8 cellular contexts compared by ENCODE assay signal in genomic region chr2:189347540-189347939, GRCh38.
DNase-seq lines count a peak whose midpoint lies in the region; ATAC-seq, FAIRE-seq and TF ChIP-seq lines count a peak whose summit lies in the region.

No MANE protein-coding gene starts in this region.

- H3K36me3 Mint-ChIP-seq in endothelial cell (ENCODE audit: low read depth, unreplicated experiment), result no peaks in the 10 kb centered on the region
- no peaks in the 10 kb centered on the region for H3K36me3 Mint-ChIP-seq in T-helper 2 cell treated with Interferon-gamma antibody and Interleukin-4, amounts not matched to agents 5 μg/mL and 100 μg/mL, for 36 hours (ENCODE audit: low read depth)

- H3K27ac ChIP-seq in Peyer's patch (peak overlapping the region in 3 of 4 donors; percentile 3 to 69 (median 6)), mucosa of rectum (ENCODE audit: low read depth in 2 of 2, low read length in 2 of 2) (peak overlapping the region; percentile 13 to 46)

- peak; percentile 83 for DNase-seq in ACHN
- DNase-seq in GM12891 (ENCODE audit: insufficient read length, low spot score), result no peak
- DNase-seq in Peyer's patch, result peak in 1 of 3 donors; percentile 49
- DNase-seq in endothelial cell (ENCODE audit: low spot score), result no peak
- no peak for DNase-seq in T-helper 9 cell
- no peak for DNase-seq in T-helper 2 cell treated with Interferon-gamma antibody and Interleukin-4, amounts not matched to agents 5 μg/mL and 100 μg/mL, for 36 hours (ENCODE audit: low spot score)

- H3K4me3 ChIP-seq in Peyer's patch, result no peak overlapping the region
- H3K4me3 ChIP-seq in mucosa of rectum (ENCODE audit: low read length in 2 of 2), result no peak overlapping the region

- no peak overlapping the region for H3K9ac ChIP-seq in mucosa of rectum (ENCODE audit: low read depth in 1 of 2, low read length in 2 of 2)

- peak overlapping the region; percentile 88 for H3K27ac Mint-ChIP-seq in endothelial cell (ENCODE audit: unreplicated experiment)
- no peak overlapping the region for H3K27ac Mint-ChIP-seq in T-helper 2 cell treated with Interferon-gamma antibody and Interleukin-4, amounts not matched to agents 5 μg/mL and 100 μg/mL, for 36 hours

- H3K4me1 Mint-ChIP-seq in endothelial cell (ENCODE audit: unreplicated experiment), result peaks cover 10% of the 10 kb centered on the region
- peaks cover 4% of the 10 kb centered on the region for H3K4me1 Mint-ChIP-seq in T-helper 2 cell treated with Interferon-gamma antibody and Interleukin-4, amounts not matched to agents 5 μg/mL and 100 μg/mL, for 36 hours (ENCODE audit: low read depth)

- H3K4me1 ChIP-seq in Peyer's patch (no peaks in the 10 kb centered on the region), mucosa of rectum (ENCODE audit: control insufficient read depth in 2 of 2, insufficient read depth in 2 of 2, low read length in 2 of 2) (no peaks in the 10 kb centered on the region)

- H3K27me3 ChIP-seq in Peyer's patch (no peaks in the 10 kb centered on the region), mucosa of rectum (ENCODE audit: control insufficient read depth in 2 of 2, insufficient read depth in 2 of 2, low read length in 2 of 2) (no peaks in the 10 kb centered on the region)

- TF ChIP-seq POLR2A in GM12891 (IDR thresholded peaks at IDR 0.05; ENCODE audit: low read depth, low read length), result no peak
- TF ChIP-seq POLR2A in Peyer's patch (IDR thresholded peaks at IDR 0.05), result no peak

- H3K4me3 Mint-ChIP-seq in endothelial cell (ENCODE audit: unreplicated experiment), result no peak overlapping the region
- no peak overlapping the region for H3K4me3 Mint-ChIP-seq in T-helper 2 cell treated with Interferon-gamma antibody and Interleukin-4, amounts not matched to agents 5 μg/mL and 100 μg/mL, for 36 hours

- TF ChIP-seq CTCF in Peyer's patch (IDR thresholded peaks at IDR 0.05), result peak in 3 of 6 experiments; percentile 15 to 46 (median 29)
- no peak for TF ChIP-seq CTCF in endothelial cell (IDR thresholded peaks at IDR 0.05; ENCODE audit: unreplicated experiment)

- no peaks in the 10 kb centered on the region for H3K9me3 ChIP-seq in Peyer's patch
- no peaks in the 10 kb centered on the region for H3K9me3 ChIP-seq in mucosa of rectum (ENCODE audit: control insufficient read depth in 2 of 2, low read length in 2 of 2)

- H3K36me3 ChIP-seq in Peyer's patch (no peaks in the 10 kb centered on the region), mucosa of rectum (ENCODE audit: control insufficient read depth in 2 of 2, insufficient read depth in 2 of 2, low read length in 2 of 2) (no peaks in the 10 kb centered on the region)

- H3K9me3 Mint-ChIP-seq in endothelial cell (ENCODE audit: unreplicated experiment), result no peaks in the 10 kb centered on the region
- no peaks in the 10 kb centered on the region for H3K9me3 Mint-ChIP-seq in T-helper 2 cell treated with Interferon-gamma antibody and Interleukin-4, amounts not matched to agents 5 μg/mL and 100 μg/mL, for 36 hours

- no peaks in the 10 kb centered on the region for H3K27me3 Mint-ChIP-seq in endothelial cell (ENCODE audit: unreplicated experiment)
- H3K27me3 Mint-ChIP-seq in T-helper 2 cell treated with Interferon-gamma antibody and Interleukin-4, amounts not matched to agents 5 μg/mL and 100 μg/mL, for 36 hours (ENCODE audit: low read depth), result no peaks in the 10 kb centered on the region

- peak; percentile 80 for ATAC-seq in HG02642 (IDR thresholded peaks at IDR 0.05; ENCODE audit: poor library complexity, unreplicated experiment)

- in situ Hi-C loops in ACHN (cut with HindIII; ENCODE audit: low pct_ligation_motif_present, low pct_unique_long_range_greater_than_20kb, low sequenced_read_pairs), result no loop called here

- FAIRE-seq in GM12891 (lab: Jason Lieb, UNC), result no peak

TF ChIP-seq in GM12891, 5 proteins besides CTCF, POLR2A, EP300 and RAD21:
- TF ChIP-seq SPI1 (IDR thresholded peaks at IDR 0.05; ENCODE audit: low read depth, low read length), result peak; percentile 46
- TF ChIP-seq TAF1 (IDR thresholded peaks at IDR 0.05; ENCODE audit: low read depth, low read length), result no peak
